Comparison of ENCODE assay signal across 2 cellular contexts in the genomic region with DNA sequence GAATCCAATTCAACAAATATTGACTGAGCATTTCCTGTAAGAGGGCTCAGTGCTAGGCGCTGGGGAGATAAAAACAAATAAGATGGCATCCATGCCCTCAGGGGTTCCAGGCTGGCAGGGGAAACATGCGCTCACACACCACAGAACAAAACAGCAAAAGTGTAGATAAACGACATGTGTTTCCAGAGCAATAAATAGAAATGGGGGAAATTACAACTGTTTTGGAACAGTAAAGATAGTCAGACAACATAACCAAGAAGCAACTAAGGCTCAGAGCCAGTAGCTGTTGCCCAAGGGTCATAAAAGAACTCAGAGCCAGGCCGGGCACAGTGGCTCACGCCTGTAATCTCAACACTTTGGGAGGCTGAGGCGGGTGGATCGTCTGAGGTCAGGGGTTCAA.
TF ChIP-seq lines count a peak whose summit lies in the region.

No MANE protein-coding gene starts in this region.

TF ChIP-seq in SK-N-SH treated with all-trans-retinoic acid at 6 μM for 48 hours, 23 proteins besides CTCF, POLR2A, EP300 and RAD21 (continued from another document):
- TF ChIP-seq, protein P1, sequence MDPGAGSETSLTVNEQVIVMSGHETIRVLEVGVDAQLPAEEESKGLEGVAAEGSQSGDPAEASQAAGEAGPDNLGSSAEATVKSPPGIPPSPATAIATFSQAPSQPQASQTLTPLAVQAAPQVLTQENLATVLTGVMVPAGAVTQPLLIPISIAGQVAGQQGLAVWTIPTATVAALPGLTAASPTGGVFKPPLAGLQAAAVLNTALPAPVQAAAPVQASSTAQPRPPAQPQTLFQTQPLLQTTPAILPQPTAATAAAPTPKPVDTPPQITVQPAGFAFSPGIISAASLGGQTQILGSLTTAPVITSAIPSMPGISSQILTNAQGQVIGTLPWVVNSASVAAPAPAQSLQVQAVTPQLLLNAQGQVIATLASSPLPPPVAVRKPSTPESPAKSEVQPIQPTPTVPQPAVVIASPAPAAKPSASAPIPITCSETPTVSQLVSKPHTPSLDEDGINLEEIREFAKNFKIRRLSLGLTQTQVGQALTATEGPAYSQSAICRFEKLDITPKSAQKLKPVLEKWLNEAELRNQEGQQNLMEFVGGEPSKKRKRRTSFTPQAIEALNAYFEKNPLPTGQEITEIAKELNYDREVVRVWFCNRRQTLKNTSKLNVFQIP (CRISPR knock-in tag; IDR thresholded peaks at IDR 0.05; ENCODE audit: borderline replicate concordance, low read depth): no peak
- no peak for TF ChIP-seq RARB (CRISPR knock-in tag; IDR thresholded peaks at IDR 0.05)
- TF ChIP-seq ZNF8 (CRISPR knock-in tag; IDR thresholded peaks at IDR 0.05): no peak
- TF ChIP-seq ARNTL (CRISPR knock-in tag; IDR thresholded peaks at IDR 0.05; ENCODE audit: borderline replicate concordance, low read depth): no peak
- TF ChIP-seq CSRNP3 (CRISPR knock-in tag; IDR thresholded peaks at IDR 0.05): no peak
- TF ChIP-seq, protein P2, sequence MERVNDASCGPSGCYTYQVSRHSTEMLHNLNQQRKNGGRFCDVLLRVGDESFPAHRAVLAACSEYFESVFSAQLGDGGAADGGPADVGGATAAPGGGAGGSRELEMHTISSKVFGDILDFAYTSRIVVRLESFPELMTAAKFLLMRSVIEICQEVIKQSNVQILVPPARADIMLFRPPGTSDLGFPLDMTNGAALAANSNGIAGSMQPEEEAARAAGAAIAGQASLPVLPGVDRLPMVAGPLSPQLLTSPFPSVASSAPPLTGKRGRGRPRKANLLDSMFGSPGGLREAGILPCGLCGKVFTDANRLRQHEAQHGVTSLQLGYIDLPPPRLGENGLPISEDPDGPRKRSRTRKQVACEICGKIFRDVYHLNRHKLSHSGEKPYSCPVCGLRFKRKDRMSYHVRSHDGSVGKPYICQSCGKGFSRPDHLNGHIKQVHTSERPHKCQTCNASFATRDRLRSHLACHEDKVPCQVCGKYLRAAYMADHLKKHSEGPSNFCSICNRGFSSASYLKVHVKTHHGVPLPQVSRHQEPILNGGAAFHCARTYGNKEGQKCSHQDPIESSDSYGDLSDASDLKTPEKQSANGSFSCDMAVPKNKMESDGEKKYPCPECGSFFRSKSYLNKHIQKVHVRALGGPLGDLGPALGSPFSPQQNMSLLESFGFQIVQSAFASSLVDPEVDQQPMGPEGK (CRISPR knock-in tag; IDR thresholded peaks at IDR 0.05; ENCODE audit: borderline replicate concordance): no peak
- TF ChIP-seq BACH2 (CRISPR knock-in tag; IDR thresholded peaks at IDR 0.05; ENCODE audit: borderline replicate concordance): no peak
- no peak for TF ChIP-seq TSHZ2 (CRISPR knock-in tag; IDR thresholded peaks at IDR 0.05)
- TF ChIP-seq ISL1 (CRISPR knock-in tag; IDR thresholded peaks at IDR 0.05): no peak
- TF ChIP-seq ZNF70 (CRISPR knock-in tag; IDR thresholded peaks at IDR 0.05): no peak
- TF ChIP-seq ZFP3 (CRISPR knock-in tag; IDR thresholded peaks at IDR 0.05): no peak
- TF ChIP-seq CSDC2 (CRISPR knock-in tag; IDR thresholded peaks at IDR 0.05): no peak
- no peak for TF ChIP-seq SNAI2 (CRISPR knock-in tag; IDR thresholded peaks at IDR 0.05)
- no peak for TF ChIP-seq PPARA (CRISPR knock-in tag; IDR thresholded peaks at IDR 0.05; ENCODE audit: borderline replicate concordance)
- TF ChIP-seq CREB5 (CRISPR knock-in tag; IDR thresholded peaks at IDR 0.05; ENCODE audit: low read depth): no peak
- no peak for TF ChIP-seq GLIS3 (CRISPR knock-in tag; IDR thresholded peaks at IDR 0.05)
- no peak for TF ChIP-seq ZFP30 (CRISPR knock-in tag; IDR thresholded peaks at IDR 0.05)
- TF ChIP-seq ESRRG (CRISPR knock-in tag; IDR thresholded peaks at IDR 0.05): no peak

TF ChIP-seq in WTC11, 78 proteins besides CTCF, POLR2A, EP300 and RAD21 (continued from another document):
- TF ChIP-seq STAT6 (CRISPR knock-in tag; conservative IDR thresholded peaks at IDR 0.05; ENCODE audit: low read depth) (no peak), ZNF317 (CRISPR knock-in tag; IDR thresholded peaks at IDR 0.05; ENCODE audit: borderline replicate concordance, low read depth) (no peak), TCF7 (CRISPR knock-in tag; IDR thresholded peaks at IDR 0.05; ENCODE audit: low read depth) (no peak), KAT7 (CRISPR knock-in tag; IDR thresholded peaks at IDR 0.05; ENCODE audit: borderline replicate concordance) (no peak), FOXP1 (CRISPR knock-in tag; IDR thresholded peaks at IDR 0.05; ENCODE audit: borderline replicate concordance) (no peak), ZNF138 (CRISPR knock-in tag; conservative IDR thresholded peaks at IDR 0.05) (no peak), FOXK1 (CRISPR knock-in tag; IDR thresholded peaks at IDR 0.05) (no peak), IRF2 (CRISPR knock-in tag; IDR thresholded peaks at IDR 0.05; ENCODE audit: borderline replicate concordance, low read depth) (no peak)
TF ChIP-seq in WTC11: peak in this region for 0.
